In genomic region chr20:20084296-20084752, GRCh38 we compare ENCODE assay signal across 14 cellular contexts. TPM values are rescaled to one million over a fixed set of nuclear protein-coding genes. Genes with fewer than 3 reads are reported as not detected.
DNase-seq lines count a peak whose midpoint lies in the region; ATAC-seq, FAIRE-seq and TF ChIP-seq lines count a peak whose summit lies in the region.
"Had no signal": no experiment of that assay in that cellular context is flagged by ENCODE, and none has a peak within 500 bp of the region (broad histone marks: within the 10 kb centered on the region; RNA-seq: fewer than 3 reads in every experiment).

No MANE protein-coding gene starts in this region.

- TF ChIP-seq POLR2A in HepG2 (IDR thresholded peaks at IDR 0.05; ENCODE audit: insufficient read depth in 1 of 2, low read depth in 2 of 2, low read length in 2 of 2) (no peak), right lobe of liver (IDR thresholded peaks at IDR 0.05) (no peak)

- peaks cover 0 to 12% of the 10 kb centered on the region in 2 experiments; a peak in 2 of 5 replicates for H3K27me3 ChIP-seq in HepG2 (ENCODE audit: control insufficient read depth in 1 of 2, insufficient read depth in 2 of 2, low read length in 2 of 2)
- H3K27me3 ChIP-seq in right lobe of liver: no peaks in the 10 kb centered on the region
- H3K27me3 ChIP-seq in heart right ventricle: peaks cover 0 to 12% (median 5%) of the 10 kb centered on the region in 7 donors
- H3K27me3 ChIP-seq in tibial artery: no peaks in the 10 kb centered on the region
- H3K27me3 ChIP-seq: pancreas had no signal

- no peak overlapping the region for H3K9ac ChIP-seq in HepG2 (ENCODE audit: insufficient read depth, low read depth, low read length)

- TF ChIP-seq EP300 in HepG2 (IDR thresholded peaks at IDR 0.05; ENCODE audit: low read depth in 2 of 2, low read length in 2 of 2) (no peak), HepG2 (CRISPR knock-in tag; IDR thresholded peaks at IDR 0.05; ENCODE audit: borderline replicate concordance) (no peak)

- H3K4me1 ChIP-seq in HepG2 (ENCODE audit: insufficient read depth, low read length) (0 out of 2 replicates have a peak, but pooled peaks cover 8% of the 10 kb centered on the region), right lobe of liver (no peaks in the 10 kb centered on the region), heart right ventricle (peaks cover 0 to 32% (median 4%) of the 10 kb centered on the region in 9 donors), tibial artery (peaks cover 0 to 40% (median 17%) of the 10 kb centered on the region in 4 donors)
- H3K4me1 ChIP-seq: pancreas had no signal

- CTCF ChIA-PET in HepG2 (lab: Yijun Ruan, JAX; ENCODE audit: low intra/inter-chr PET ratio, low total read pairs): interaction anchor here (2.3 to 3.2 kb wide), 3 partner anchors 153 to 510 kb away, joined by 9 to 33 read pairs (median 20); no protein-coding TSS in a partner anchor

- FAIRE-seq in HepG2 (lab: Jason Lieb, UNC): no peak

- no peak overlapping the region for H2AFZ ChIP-seq in HepG2 (ENCODE audit: low read length)

- H3K79me2 ChIP-seq in HepG2 (ENCODE audit: insufficient read depth, low read length): no peaks in the 10 kb centered on the region

- POLR2A ChIA-PET in HepG2 (lab: Yijun Ruan, JAX): no interaction called here

- BruUV-seq in HepG2 (replicated peaks; lab: Mats Ljungman, UMichigan): no TSS peak

- H3K4me3 ChIP-seq in HepG2 (replicated peaks in 1 of 3; ENCODE audit: insufficient read depth in 1 of 3, low read depth in 2 of 3, low read length in 3 of 3) (no peak overlapping the region), right lobe of liver (no peak overlapping the region), heart right ventricle (peak overlapping the region in 2 of 10 donors; percentile 2 to 16), tibial artery (no peak overlapping the region)
- H3K4me3 ChIP-seq: pancreas had no signal

- peak; percentile 79 for ATAC-seq in HepG2
- ATAC-seq in right lobe of liver: no peak
- peak; percentile 13 to 66 (median 26) for ATAC-seq in heart right ventricle
- no peak for ATAC-seq in GM18502 (IDR thresholded peaks at IDR 0.05; ENCODE audit: poor library complexity, unreplicated experiment)
- ATAC-seq in GM18858 (IDR thresholded peaks at IDR 0.05; ENCODE audit: unreplicated experiment): no peak

- no peaks in the 10 kb centered on the region for H4K20me1 ChIP-seq in HepG2 (ENCODE audit: insufficient read depth, low read length)

- no peak for TF ChIP-seq RAD21 in HepG2 (CRISPR knock-in tag; IDR thresholded peaks at IDR 0.05)

- in situ Hi-C loops in HepG2 (cut with HindIII; ENCODE audit: extremely low pct_ligation_motif_present, low pct_unique_long_range_greater_than_20kb): loop anchor here (5.0 to 10.0 kb wide), 3 partner anchors 153 to 510 kb away; no protein-coding TSS in a partner anchor

- WGBS in HepG2 (ENCODE audit: low lambda C conversion rate): 28% methylated on average over 8 of the region's 8 CpGs
- WGBS in right lobe of liver (ENCODE audit: insufficient coverage, low coverage, low lambda C conversion rate, missing lambda C conversion rate): 51% methylated on average over 5 of the region's 8 CpGs
- WGBS in heart right ventricle, 2 donors: 40 to 44% methylated on average over 8 of the region's 8 CpGs

- H3K36me3 ChIP-seq in HepG2 (replicated peaks in 1 of 2; ENCODE audit: control insufficient read depth in 1 of 2, insufficient read depth in 2 of 2, low read length in 2 of 2) (no peaks in the 10 kb centered on the region), right lobe of liver (no peaks in the 10 kb centered on the region), heart right ventricle (no peaks in the 10 kb centered on the region), tibial artery (no peaks in the 10 kb centered on the region)
- H3K36me3 ChIP-seq: pancreas had no signal

- H3K4me2 ChIP-seq in HepG2 (ENCODE audit: low read depth, low read length): peak overlapping the region; percentile 37

- TF ChIP-seq CTCF in HepG2 (CRISPR knock-in tag; IDR thresholded peaks at IDR 0.05): no peak
- no peak for TF ChIP-seq CTCF in right lobe of liver (IDR thresholded peaks at IDR 0.05)
- no peak for TF ChIP-seq CTCF in heart right ventricle (IDR thresholded peaks at IDR 0.05)
- TF ChIP-seq CTCF in tibial artery (IDR thresholded peaks at IDR 0.05): no peak

- DNase-seq in HepG2 (ENCODE audit: low spot score): no peak
- no peak for DNase-seq in right lobe of liver
- peak; percentile 41 for DNase-seq in SHP77 treated with DMSO at 0.1 percent for 48 hours (lab: John Stamatoyannopoulos, UW)
- DNase-seq in heart right ventricle: no peak
- DNase-seq in tibial artery: no peak
- no peak for DNase-seq in stimulated activated CD4-positive, alpha-beta T cell treated with anti-CD3 and anti-CD28 coated beads, Interleukin-2, amount 100 ng/mL, for 48 hours
- DNase-seq: activated CD8-positive, alpha-beta memory T cell treated with anti-CD3 and anti-CD28 coated beads, Interleukin-2, amount 50 U/mL, for 48 hours; effector memory CD4-positive, alpha-beta T cell; stimulated activated CD4-positive, alpha-beta T cell treated with anti-CD3 and anti-CD28 coated beads, Interleukin-2, amount 100 ng/mL, for 24 hours had no signal

- intact Hi-C loops in HepG2 (cut with micrococcal nuclease; ENCODE audit: unreplicated experiment) (loop anchor here (1.0 to 5.0 kb wide), 3 partner anchors 153 to 508 kb away; no protein-coding TSS in a partner anchor), right lobe of liver (cut with DNase I) (loop anchor here in 1 of 2 donors (10.0 kb wide), 1 partner anchor 150 kb away; no protein-coding TSS in a partner anchor), heart right ventricle (cut with DNase I) (loop anchor here (1.0 to 10.0 kb wide), 11 partner anchors 54 to 510 kb away; no protein-coding TSS in a partner anchor), tibial artery (cut with DNase I; ENCODE audit: low total_unique reads) (no loop called here)

- no peaks in the 10 kb centered on the region for H3K9me3 ChIP-seq in HepG2 (ENCODE audit: low read length)
- H3K9me3 ChIP-seq in right lobe of liver: no peaks in the 10 kb centered on the region
- H3K9me3 ChIP-seq in heart right ventricle: no peaks in the 10 kb centered on the region
- H3K9me3 ChIP-seq in tibial artery: no peaks in the 10 kb centered on the region
- H3K9me3 ChIP-seq: pancreas had no signal

- H3K27ac ChIP-seq in HepG2 (ENCODE audit: extremely low read length, insufficient read depth, low read length) (no peak overlapping the region), right lobe of liver (no peak overlapping the region), heart right ventricle (peak overlapping the region; percentile 55 to 87 (median 84)), tibial artery (peak overlapping the region; percentile 46 to 76)
- H3K27ac ChIP-seq: pancreas had no signal

RNA-seq across cellular contexts. Expression of gene CFAP61, which starts 32.0 kb away (rescaled TPM):
- total RNA-seq in HepG2 (2016; rRNA removed; fragmentation: Illumina TruSeq; extraction: Trizol): 0.27 TPM in 1 of 2 replicates, not detected in the other
- total RNA-seq in HepG2 (2016; cell fraction: cytosol; rRNA removed; fragmentation: Illumina TruSeq; extraction: Trizol; ENCODE audit: low read depth): not detected in 2 replicates
- total RNA-seq in HepG2 (2016; cell fraction: insoluble cytoplasmic fraction; rRNA removed; fragmentation: Illumina TruSeq; extraction: Trizol): 0.24 TPM in 1 of 2 replicates, not detected in the other
- total RNA-seq in HepG2 (2016; cell fraction: membrane; rRNA removed; fragmentation: Illumina TruSeq; extraction: Trizol): not detected in 2 replicates
- total RNA-seq in HepG2 (2016; cell fraction: nucleus; rRNA removed; fragmentation: Illumina TruSeq; extraction: Trizol): 1.0 TPM in 1 of 2 replicates, not detected in the other
- polyA plus RNA-seq in HepG2 (2011; rRNA removed): not detected in 2 replicates
- polyA plus RNA-seq in HepG2 (2011; cell fraction: cytosol; rRNA removed): 0.12 and 0.17 TPM in 2 replicates
- 0.50 TPM in 1 of 2 replicates, not detected in the other for polyA plus RNA-seq in HepG2 (2011; cell fraction: nucleus; rRNA removed)
- polyA plus RNA-seq in HepG2 (2012): 0.12 TPM in 1 of 2 replicates, not detected in the other
- polyA plus RNA-seq in HepG2 (2016; cell fraction: cytosol; fragmentation: Illumina TruSeq; extraction: Trizol; ENCODE audit: low read depth): not detected in 2 replicates
- not detected in 2 replicates for polyA plus RNA-seq in HepG2 (2016; cell fraction: insoluble cytoplasmic fraction; fragmentation: Illumina TruSeq; extraction: Trizol; ENCODE audit: low read depth)
- not detected in 2 replicates for polyA plus RNA-seq in HepG2 (2016; cell fraction: membrane; fragmentation: Illumina TruSeq; extraction: Trizol; ENCODE audit: low read depth)
- 0.77 TPM in 1 of 2 replicates, not detected in the other for polyA plus RNA-seq in HepG2 (2016; cell fraction: nucleus; fragmentation: Illumina TruSeq; extraction: Trizol; ENCODE audit: insufficient read depth, low read depth)
- polyA minus RNA-seq in HepG2 (2011; rRNA and poly(A)+ RNA removed; ENCODE audit: low replicate concordance): not detected in 2 replicates
- not detected in 2 replicates for polyA minus RNA-seq in HepG2 (2011; cell fraction: cytosol; rRNA and poly(A)+ RNA removed)
- polyA minus RNA-seq in HepG2 (2011; cell fraction: nucleus; rRNA and poly(A)+ RNA removed): 0.64 TPM in 1 of 2 replicates, not detected in the other
- total RNA-seq in right lobe of liver: not detected
- 100 to 1,000 TPM in 1 of 10 donors, 10 to 100 TPM in 9; 30.3 to 140 (median 68.2) TPM for total RNA-seq in heart right ventricle
- polyA plus RNA-seq in heart right ventricle: 10 to 100 TPM in 1 of 2 donors, 1 to 10 TPM in 1; 8.2 to 15.1 TPM
- total RNA-seq: lung microvascular endothelial cell had no signal
- polyA plus RNA-seq: BJ had no signal

RNA-seq across cellular contexts. Expression of gene CRNKL1, which starts 32.1 kb away (rescaled TPM):
- 64.5 and 103 TPM in 2 replicates for total RNA-seq in HepG2 (2016; rRNA removed; fragmentation: Illumina TruSeq; extraction: Trizol)
- 8.3 and 8.7 TPM in 2 replicates for total RNA-seq in HepG2 (2016; cell fraction: cytosol; rRNA removed; fragmentation: Illumina TruSeq; extraction: Trizol; ENCODE audit: low read depth)
- 62.9 and 102 TPM in 2 replicates for total RNA-seq in HepG2 (2016; cell fraction: insoluble cytoplasmic fraction; rRNA removed; fragmentation: Illumina TruSeq; extraction: Trizol)
- total RNA-seq in HepG2 (2016; cell fraction: membrane; rRNA removed; fragmentation: Illumina TruSeq; extraction: Trizol): 16.0 and 23.6 TPM in 2 replicates
- total RNA-seq in HepG2 (2016; cell fraction: nucleus; rRNA removed; fragmentation: Illumina TruSeq; extraction: Trizol): 44.4 and 50.7 TPM in 2 replicates
- polyA plus RNA-seq in HepG2 (2011; rRNA removed): 10.8 and 12.3 TPM in 2 replicates
- 7.1 and 10.7 TPM in 2 replicates for polyA plus RNA-seq in HepG2 (2011; cell fraction: cytosol; rRNA removed)
- polyA plus RNA-seq in HepG2 (2011; cell fraction: nucleus; rRNA removed): 7.0 and 7.9 TPM in 2 replicates
- 24.5 and 37.7 TPM in 2 replicates for polyA plus RNA-seq in HepG2 (2012)
- polyA plus RNA-seq in HepG2 (2016; cell fraction: cytosol; fragmentation: Illumina TruSeq; extraction: Trizol; ENCODE audit: low read depth): 4.5 and 4.7 TPM in 2 replicates
- 69.8 and 72.6 TPM in 2 replicates for polyA plus RNA-seq in HepG2 (2016; cell fraction: insoluble cytoplasmic fraction; fragmentation: Illumina TruSeq; extraction: Trizol; ENCODE audit: low read depth)
- 7.0 and 7.5 TPM in 2 replicates for polyA plus RNA-seq in HepG2 (2016; cell fraction: membrane; fragmentation: Illumina TruSeq; extraction: Trizol; ENCODE audit: low read depth)
- polyA plus RNA-seq in HepG2 (2016; cell fraction: nucleus; fragmentation: Illumina TruSeq; extraction: Trizol; ENCODE audit: insufficient read depth, low read depth): 51.1 and 58.0 TPM in 2 replicates
- 5.1 and 9.0 TPM in 2 replicates for polyA minus RNA-seq in HepG2 (2011; rRNA and poly(A)+ RNA removed; ENCODE audit: low replicate concordance)
- polyA minus RNA-seq in HepG2 (2011; cell fraction: cytosol; rRNA and poly(A)+ RNA removed): 17.9 and 18.2 TPM in 2 replicates
- 46.4 and 51.1 TPM in 2 replicates for polyA minus RNA-seq in HepG2 (2011; cell fraction: nucleus; rRNA and poly(A)+ RNA removed)
- total RNA-seq in right lobe of liver: 10 to 100 TPM in 1 of 6 experiments, 1 to 10 TPM in 5; 5.5 to 13.2 (median 7.2) TPM
- 10 to 100 TPM; 13.5 to 20.2 (median 18.1) TPM for total RNA-seq in heart right ventricle
- 10 to 100 TPM in 1 of 2 donors, 1 to 10 TPM in 1; 9.8 to 17.5 TPM for polyA plus RNA-seq in heart right ventricle

Comparison
In these comparisons a context has a peak if more than half of its experiments do, and no peak if none do; other contexts are left out.
1. ATAC-seq: peak in HepG2 (single experiment) and heart right ventricle (8 of 8); none in right lobe of liver (0 of 4), GM18502 (single experiment) and GM18858 (single experiment).
2. H3K27ac ChIP-seq: peak in heart right ventricle (10 of 10) and tibial artery (2 of 2); none in HepG2 (single experiment) and right lobe of liver (0 of 3).
3. RNA of gene CFAP61, which starts 32.0 kb away (total RNA-seq): 30.3 to 140 TPM in heart right ventricle; 0.24 to 1.0 TPM in HepG2 and not detected in right lobe of liver; every median in the first group is over 10 times any median in the second.